25 cellular contexts compared by ENCODE assay signal in the genomic region with DNA sequence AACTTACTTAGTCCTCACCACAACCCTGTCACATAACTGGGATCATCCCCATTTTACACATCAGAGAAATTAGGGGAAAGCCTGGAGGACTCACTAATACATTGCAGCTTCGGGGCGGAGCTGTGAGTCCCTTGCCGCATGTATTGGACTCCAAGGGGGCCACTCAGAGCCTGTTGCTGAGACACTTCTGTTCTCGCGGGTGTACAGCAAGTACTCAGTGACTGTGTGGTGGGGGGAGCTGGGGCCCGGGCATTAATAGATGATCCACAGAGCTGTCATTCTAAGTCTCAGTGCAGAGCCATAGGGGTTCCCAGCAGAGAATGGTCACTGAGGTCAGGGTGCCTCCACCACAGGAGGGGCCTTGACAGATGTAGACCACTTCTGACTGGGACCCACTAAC. TPM values are rescaled to one million over a fixed set of nuclear protein-coding genes. Genes with fewer than 3 reads are reported as not detected.
A peak's percentile ranks its signal among the peaks of the same experiment; 100 is the strongest.
DNase-seq lines count a peak whose midpoint lies in the region; TF ChIP-seq lines count a peak whose summit lies in the region.
"Had no signal": no experiment of that assay in that cellular context is flagged by ENCODE, and none has a peak within 500 bp of the region (broad histone marks: within the 10 kb centered on the region; RNA-seq: fewer than 3 reads in every experiment).

No MANE protein-coding gene starts in this region.

- H3K4me3 Mint-ChIP-seq in CD14-positive monocyte, result peak overlapping the region; percentile 75 to 90
- H3K4me3 Mint-ChIP-seq: activated naive CD8-positive, alpha-beta T cell treated with anti-CD3 and anti-CD28 coated beads, Interleukin-2, amount 10 ng/mL, durations not matched to agents 7 days and 5 days; natural killer cell treated with Interleukin-12 subunit alpha and Interleukin-12 subunit beta and Interleukin-15 and Interleukin-18, amount 100 ng/mL, for 72 hours; type B pancreatic cell had no signal

- H3K27ac Mint-ChIP-seq in CD14-positive monocyte, result peak overlapping the region; percentile 85 to 93 (median 86)
- H3K27ac Mint-ChIP-seq: activated naive CD8-positive, alpha-beta T cell treated with anti-CD3 and anti-CD28 coated beads, Interleukin-2, amount 10 ng/mL, durations not matched to agents 7 days and 5 days; activated T-helper 2 cell treated with anti-CD3 and anti-CD28 coated beads, Interferon-gamma antibody, Interleukin-2, Interleukin-4, amounts not matched to agents 10 μg/mL and 5 μg/mL and 100 μg/mL, durations not matched to agents 14 hours and 24 hours and 36 hours; progenitor cell of endocrine pancreas had no signal

- H3K9me3 ChIP-seq in esophagus muscularis mucosa, result no peaks in the 10 kb centered on the region
- H3K9me3 ChIP-seq in sigmoid colon, result no peaks in the 10 kb centered on the region
- H3K9me3 ChIP-seq: colonic mucosa had no signal

- DNase-seq in CD14-positive monocyte (ENCODE audit: low spot score) (no peak), Kasumi-1 (lab: John Stamatoyannopoulos, UW) (peak; percentile 61 to 75), esophagus muscularis mucosa (ENCODE audit: extremely low spot score) (no peak), sigmoid colon (no peak), SIG-M5 (lab: John Stamatoyannopoulos, UW) (no peak), RKO (ENCODE audit: low spot score) (no peak), GM19240 (ENCODE audit: insufficient read length, low spot score) (no peak)
- no peak for DNase-seq in activated CD4-positive, alpha-beta T cell treated with anti-CD3 and anti-CD28 coated beads for 1 hour
- DNase-seq: activated naive CD8-positive, alpha-beta T cell treated with anti-CD3 and anti-CD28 coated beads, Interleukin-2, amount 10 ng/mL, durations not matched to agents 7 days and 5 days; brain microvascular endothelial cell; colonic mucosa; DND-41; NCI-H1092; NCI-H2029 treated with DMSO at 0.1 percent for 48 hours; NCI-H345; NCI-H82; stimulated activated naive CD4-positive, alpha-beta T cell had no signal

- H3K27me3 Mint-ChIP-seq in CD14-positive monocyte (ENCODE audit: low read depth in 3 of 3), result peaks cover 0 to 2% (median 0%) of the 10 kb centered on the region in 3 donors
- H3K27me3 Mint-ChIP-seq: type B pancreatic cell had no signal

- H3K9me3 Mint-ChIP-seq in CD14-positive monocyte, result no peaks in the 10 kb centered on the region
- H3K9me3 Mint-ChIP-seq: activated naive CD8-positive, alpha-beta T cell treated with anti-CD3 and anti-CD28 coated beads, Interleukin-2, amount 10 ng/mL, durations not matched to agents 7 days and 5 days; activated T-helper 2 cell treated with anti-CD3 and anti-CD28 coated beads, Interferon-gamma antibody, Interleukin-2, Interleukin-4, amounts not matched to agents 10 μg/mL and 5 μg/mL and 100 μg/mL, durations not matched to agents 14 hours and 24 hours and 36 hours; natural killer cell treated with Interleukin-12 subunit alpha and Interleukin-12 subunit beta and Interleukin-15 and Interleukin-18, amount 100 ng/mL, for 72 hours; type B pancreatic cell had no signal

- H3K36me3 ChIP-seq in esophagus muscularis mucosa, result peaks cover 0 to 33% (median 12%) of the 10 kb centered on the region in 4 donors
- H3K36me3 ChIP-seq in sigmoid colon, result no peaks in the 10 kb centered on the region
- H3K36me3 ChIP-seq: brain microvascular endothelial cell, colonic mucosa had no signal

- no peak for TF ChIP-seq EP300 in esophagus muscularis mucosa (IDR thresholded peaks at IDR 0.05)
- TF ChIP-seq EP300 in sigmoid colon (IDR thresholded peaks at IDR 0.05), result no peak

- TF ChIP-seq CTCF in CD14-positive monocyte (IDR thresholded peaks at IDR 0.05) (no peak), esophagus muscularis mucosa (IDR thresholded peaks at IDR 0.05) (no peak), sigmoid colon (IDR thresholded peaks at IDR 0.05) (no peak)

- no peak for TF ChIP-seq POLR2A in esophagus muscularis mucosa (IDR thresholded peaks at IDR 0.05; ENCODE audit: low read depth)
- TF ChIP-seq POLR2A in sigmoid colon (IDR thresholded peaks at IDR 0.05), result no peak

- H3K4me3 ChIP-seq in esophagus muscularis mucosa, result no peak overlapping the region
- H3K4me3 ChIP-seq in sigmoid colon, result no peak overlapping the region
- H3K4me3 ChIP-seq: colonic mucosa, skin epidermis had no signal

- 73% methylated on average over 6 of the region's 6 CpGs for WGBS in esophagus muscularis mucosa
- WGBS in sigmoid colon, 2 donors, result 57 to 86% methylated on average over 6 of the region's 6 CpGs

- H3K27ac ChIP-seq in esophagus muscularis mucosa (replicated peaks in 1 of 4) (peak overlapping the region; percentile 58 to 78 (median 62)), sigmoid colon (peak overlapping the region; percentile 57 to 66 (median 60))
- H3K27ac ChIP-seq: brain microvascular endothelial cell, colonic mucosa, KMS-11 had no signal

- intact Hi-C loops in CD14-positive monocyte (cut with micrococcal nuclease) (no loop called here), esophagus muscularis mucosa (cut with DNase I) (no loop called here), sigmoid colon (cut with DNase I) (no loop called here)

- H3K4me1 ChIP-seq in esophagus muscularis mucosa (peaks cover 33 to 79% (median 63%) of the 10 kb centered on the region in 4 donors), sigmoid colon (peaks cover 0 to 45% (median 15%) of the 10 kb centered on the region in 4 donors)
- H3K4me1 ChIP-seq: colonic mucosa had no signal

- peaks cover 72% of the 10 kb centered on the region for H3K4me1 Mint-ChIP-seq in CD14-positive monocyte

- H3K27me3 ChIP-seq in esophagus muscularis mucosa (no peaks in the 10 kb centered on the region), sigmoid colon (no peaks in the 10 kb centered on the region)
- H3K27me3 ChIP-seq: brain microvascular endothelial cell, colonic mucosa had no signal

- peaks cover 47 to 60% of the 10 kb centered on the region in 2 donors for H3K36me3 Mint-ChIP-seq in CD14-positive monocyte
- H3K36me3 Mint-ChIP-seq: activated naive CD8-positive, alpha-beta T cell treated with anti-CD3 and anti-CD28 coated beads, Interleukin-2, amount 10 ng/mL, durations not matched to agents 7 days and 5 days; natural killer cell treated with Interleukin-12 subunit alpha and Interleukin-12 subunit beta and Interleukin-15 and Interleukin-18, amount 100 ng/mL, for 72 hours had no signal

RNA-seq across cellular contexts. Expression of a gene that starts 13.6 kb away (rescaled TPM):
- polyA plus RNA-seq in CD14-positive monocyte (10 to 100 TPM; 31.5 to 49.2 TPM), sigmoid colon (10 to 100 TPM; 51.2 to 94.3 (median 74.7) TPM)
- total RNA-seq in esophagus muscularis mucosa (10 to 100 TPM; 30.7 to 66.1 (median 58.1) TPM), sigmoid colon (10 to 100 TPM; 23.5 to 44.3 (median 41.2) TPM)

RNA-seq across cellular contexts. Expression of a gene that starts 15.6 kb away (rescaled TPM):
- under 1 TPM in 1 of 2 donors, not detected in 1; 0.54 TPM for polyA plus RNA-seq in CD14-positive monocyte
- not detected for total RNA-seq in esophagus muscularis mucosa
- not detected for total RNA-seq in sigmoid colon
- polyA plus RNA-seq in sigmoid colon, result 1 to 10 TPM in 2 of 3 donors, under 1 TPM in 1; 0.92 to 1.8 (median 1.3) TPM
- total RNA-seq: activated naive CD8-positive, alpha-beta T cell treated with anti-CD3 and anti-CD28 coated beads, Interleukin-2, amount 10 ng/mL, durations not matched to agents 7 days and 5 days; activated T-helper 2 cell treated with anti-CD3 and anti-CD28 coated beads, Interferon-gamma antibody, Interleukin-2, Interleukin-4, amounts not matched to agents 10 μg/mL and 5 μg/mL and 100 μg/mL, durations not matched to agents 14 hours and 24 hours and 36 hours; natural killer cell treated with Interleukin-12 subunit alpha and Interleukin-12 subunit beta and Interleukin-15 and Interleukin-18, amount 100 ng/mL, for 72 hours; progenitor cell of endocrine pancreas; SK-MEL-5; T-helper 2 cell treated with Interferon-gamma antibody and Interleukin-4, amounts not matched to agents 100 ng/mL and 5 ng/mL, for 36 hours had no signal

Comparison
In these comparisons a context has a peak if more than half of its experiments do, and no peak if none do; other contexts are left out.
1. DNase-seq: peak in Kasumi-1 (2 of 2); none in CD14-positive monocyte (single experiment), esophagus muscularis mucosa (single experiment), sigmoid colon (single experiment), activated CD4-positive, alpha-beta T cell treated with anti-CD3 and anti-CD28 coated beads for 1 hour (single experiment), SIG-M5 (single experiment), RKO (single experiment) and GM19240 (single experiment).